1 cellular context compared by ENCODE assay signal in genomic region chr9:88224938-88225337, GRCh38.
TF ChIP-seq lines count a peak whose summit lies in the region.

No MANE protein-coding gene starts in this region.

TF ChIP-seq in H1, 55 proteins besides CTCF, POLR2A, EP300 and RAD21 (continued from another document):
- TF ChIP-seq TAF7 (optimal IDR thresholded peaks at IDR 0.05; ENCODE audit: borderline replicate concordance, low read depth, low read length) (no peak), KDM5A (IDR thresholded peaks at IDR 0.05; ENCODE audit: low read length) (no peak), YY1 (IDR thresholded peaks at IDR 0.05; ENCODE audit: low read depth, low read length) (no peak), CTBP2 (IDR thresholded peaks at IDR 0.05; ENCODE audit: borderline replicate concordance, insufficient read depth, insufficient read length, low read length) (no peak), SUZ12 (IDR thresholded peaks at IDR 0.05; ENCODE audit: low read length) (no peak)
